Comparison of ENCODE assay signal across 8 cellular contexts in genomic region chr3:156606729-156607128, GRCh38. TPM values are rescaled to one million over a fixed set of nuclear protein-coding genes. Genes with fewer than 3 reads are reported as not detected.
DNase-seq lines count a peak whose midpoint lies in the region; ATAC-seq and TF ChIP-seq lines count a peak whose summit lies in the region.

No MANE protein-coding gene starts in this region.

- no peak for ATAC-seq in left colon

- H3K27me3 ChIP-seq in GM06990 (replicated peaks; ENCODE audit: control insufficient read depth, insufficient read depth, low read length) (no peaks in the 10 kb centered on the region), OCI-LY3 (ENCODE audit: low read depth, low read length) (no peaks in the 10 kb centered on the region)

- H3K4me1 ChIP-seq in OCI-LY3 (ENCODE audit: low read length): peaks cover 16% of the 10 kb centered on the region

- intact Hi-C loops in left colon (cut with DNase I, micrococcal nuclease): no loop called here

- H3K4me2 ChIP-seq in OCI-LY3 (ENCODE audit: low read length): peak overlapping the region; percentile 85

- H3K27ac ChIP-seq in OCI-LY3 (ENCODE audit: low read length): no peak overlapping the region

- H4K20me1 ChIP-seq in OCI-LY3 (ENCODE audit: insufficient read depth, low read length): no peaks in the 10 kb centered on the region

- H3K4me3 ChIP-seq in GM06990 (replicated peaks; ENCODE audit: low read depth, low read length) (peak overlapping the region; percentile 17), OCI-LY3 (ENCODE audit: low read length) (peak overlapping the region; percentile 78)

- TF ChIP-seq CTCF in GM06990 (IDR thresholded peaks at IDR 0.05; ENCODE audit: insufficient read depth, low read length, poor library complexity, severe bottlenecking): no peak
- TF ChIP-seq CTCF in OCI-LY3 (IDR thresholded peaks at IDR 0.05; ENCODE audit: low read depth, low read length): no peak

- no peaks in the 10 kb centered on the region for H3K9me3 ChIP-seq in OCI-LY3 (ENCODE audit: insufficient read depth, low read length)

- peak overlapping the region; percentile 98; the same call in 1 of the 2 replicates for H2AFZ ChIP-seq in OCI-LY3 (ENCODE audit: low read depth, low read length)

- H3K79me2 ChIP-seq in OCI-LY3 (ENCODE audit: low read length): no peaks in the 10 kb centered on the region

- no peaks in the 10 kb centered on the region for H3K36me3 ChIP-seq in GM06990 (ENCODE audit: control insufficient read depth, insufficient read depth, low read length)
- H3K36me3 ChIP-seq in OCI-LY3 (replicated peaks; ENCODE audit: low read depth, low read length): no peaks in the 10 kb centered on the region

- DNase-seq in GM06990 (ENCODE audit: extremely low read depth, insufficient read length): no peak
- DNase-seq in HCEC 1CT: peak; percentile 27
- peak; percentile 18 for DNase-seq in midbrain (lab: John Stamatoyannopoulos, UW)
- no peak for DNase-seq in NCI-H524 treated with DMSO at 0.1 percent for 48 hours (lab: John Stamatoyannopoulos, UW)
- no peak for DNase-seq in left colon
- no peak for DNase-seq in C1 segment of cervical spinal cord (lab: John Stamatoyannopoulos, UW)
- DNase-seq in HuH-7.5 (ENCODE audit: low spot score): no peak

- peak overlapping the region; percentile 59 for H3K9ac ChIP-seq in OCI-LY3 (ENCODE audit: low read length)

RNA-seq across cellular contexts. Expression of gene SSR3, which starts 51.8 kb away (rescaled TPM):
- total RNA-seq in left colon: 100 to 1,000 TPM; 114 to 123 TPM

Comparison
In these comparisons a context has a peak if more than half of its experiments do, and no peak if none do; other contexts are left out.
1. DNase-seq: peak in HCEC 1CT (single experiment) and midbrain (single experiment); none in GM06990 (single experiment), NCI-H524 treated with DMSO at 0.1 percent for 48 hours (single experiment), left colon (0 of 2), C1 segment of cervical spinal cord (0 of 14) and HuH-7.5 (single experiment).